In genomic region chr17:45132569-45133463, GRCh38 we compare ENCODE assay signal across 8 cellular contexts. TPM values are rescaled to one million over a fixed set of nuclear protein-coding genes. Genes with fewer than 3 reads are reported as not detected.
A peak's percentile ranks its signal among the peaks of the same experiment; 100 is the strongest.
DNase-seq lines count a peak whose midpoint lies in the region; ATAC-seq and TF ChIP-seq lines count a peak whose summit lies in the region.

No MANE protein-coding gene starts in this region.

- peak overlapping the region; percentile 82 for H3K4me3 Mint-ChIP-seq in activated T-helper 17 cell treated with anti-CD3 and anti-CD28 coated beads, Interleukin-2, amount 50 U/mL, for 72 hours
- H3K4me3 Mint-ChIP-seq in naive thymus-derived CD4-positive, alpha-beta T cell: peak overlapping the region; percentile 89 to 94 (median 91)

- H3K4me1 ChIP-seq in HUES6 (ENCODE audit: control insufficient read depth, insufficient read depth, low read length) (peaks cover 30% of the 10 kb centered on the region), Panc1 (ENCODE audit: control insufficient read depth, insufficient read depth, low read length) (peaks cover 38% of the 10 kb centered on the region), stomach smooth muscle (ENCODE audit: control insufficient read depth, insufficient read depth, low read length) (peaks cover 61% of the 10 kb centered on the region)
- H3K4me1 ChIP-seq in naive thymus-derived CD4-positive, alpha-beta T cell (ENCODE audit: control insufficient read depth in 2 of 2, insufficient read depth in 2 of 2, low read length in 2 of 2): peaks cover 12% of the 10 kb centered on the region in 2 donors

- H3K9ac ChIP-seq in HUES6 (ENCODE audit: low read length): peak overlapping the region; percentile 62
- peak overlapping the region; percentile 89 to 90 for H3K9ac ChIP-seq in stomach smooth muscle (ENCODE audit: low read length in 2 of 2)

- H3K27ac ChIP-seq in HUES6 (ENCODE audit: low read depth, low read length) (no peak overlapping the region), Panc1 (ENCODE audit: low read length) (peak overlapping the region; percentile 69), stomach smooth muscle (ENCODE audit: low read length) (peak overlapping the region; percentile 99)
- peak overlapping the region; percentile 95 for H3K27ac ChIP-seq in naive thymus-derived CD4-positive, alpha-beta T cell (ENCODE audit: low read depth, low read length)

- peak; percentile 34 for DNase-seq in GF-D8 (lab: John Stamatoyannopoulos, UW)
- no peak for DNase-seq in Panc1 (ENCODE audit: low read depth, low spot score)
- DNase-seq in fibroblast of mammary gland (ENCODE audit: low read depth): peak; percentile 68
- peak; percentile 59 to 88 (median 78) for DNase-seq in naive thymus-derived CD4-positive, alpha-beta T cell

- TF ChIP-seq POLR2A in GM18505 (IDR thresholded peaks at IDR 0.05; ENCODE audit: borderline replicate concordance, extremely low read depth, insufficient read depth, insufficient read length): no peak

- no peaks in the 10 kb centered on the region for H3K9me3 Mint-ChIP-seq in activated T-helper 17 cell treated with anti-CD3 and anti-CD28 coated beads, Interleukin-2, amount 50 U/mL, for 72 hours
- no peaks in the 10 kb centered on the region for H3K9me3 Mint-ChIP-seq in naive thymus-derived CD4-positive, alpha-beta T cell

- no peaks in the 10 kb centered on the region for H3K27me3 Mint-ChIP-seq in activated T-helper 17 cell treated with anti-CD3 and anti-CD28 coated beads, Interleukin-2, amount 50 U/mL, for 72 hours
- H3K27me3 Mint-ChIP-seq in naive thymus-derived CD4-positive, alpha-beta T cell: peaks cover 0 to 10% (median 0%) of the 10 kb centered on the region in 5 donors

- H3K4me1 Mint-ChIP-seq in activated T-helper 17 cell treated with anti-CD3 and anti-CD28 coated beads, Interleukin-2, amount 50 U/mL, for 72 hours: peaks cover 7% of the 10 kb centered on the region
- H3K4me1 Mint-ChIP-seq in naive thymus-derived CD4-positive, alpha-beta T cell: peaks cover 9 to 25% (median 21%) of the 10 kb centered on the region in 7 donors

- TF ChIP-seq CTCF in Panc1 (IDR thresholded peaks at IDR 0.05): peak; percentile 87
- TF ChIP-seq CTCF in fibroblast of mammary gland (conservative IDR thresholded peaks at IDR 0.05; ENCODE audit: control insufficient read depth, insufficient read depth, low read depth, low read length): peak; percentile 76

- BruUV-seq in Panc1 (replicated peaks; lab: Mats Ljungman, UMichigan): no TSS peak

- H3K27ac Mint-ChIP-seq in activated T-helper 17 cell treated with anti-CD3 and anti-CD28 coated beads, Interleukin-2, amount 50 U/mL, for 72 hours: peak overlapping the region; percentile 33
- peak overlapping the region; percentile 21 to 94 (median 90) for H3K27ac Mint-ChIP-seq in naive thymus-derived CD4-positive, alpha-beta T cell

- H3K36me3 ChIP-seq in HUES6 (ENCODE audit: control insufficient read depth, insufficient read depth, low read length): no peaks in the 10 kb centered on the region
- no peaks in the 10 kb centered on the region; the same call in 1 of the 2 replicates for H3K36me3 ChIP-seq in Panc1 (ENCODE audit: control insufficient read depth, insufficient read depth, low read length)
- peaks cover 0 to 11% (median 0%) of the 10 kb centered on the region in 3 experiments for H3K36me3 ChIP-seq in naive thymus-derived CD4-positive, alpha-beta T cell (ENCODE audit: control insufficient read depth in 2 of 3, insufficient read depth in 3 of 3, low read length in 3 of 3)
- H3K36me3 ChIP-seq in stomach smooth muscle (ENCODE audit: control insufficient read depth in 2 of 2, insufficient read depth in 2 of 2, low read length in 2 of 2): no peaks in the 10 kb centered on the region

- in situ Hi-C loops in Panc1 (cut with HindIII; ENCODE audit: low pct_unique_long_range_greater_than_20kb, low sequenced_read_pairs): no loop called here

- H3K27me3 ChIP-seq in HUES6 (ENCODE audit: control insufficient read depth, insufficient read depth, low read length) (no peaks in the 10 kb centered on the region), Panc1 (ENCODE audit: control insufficient read depth, insufficient read depth, low read length) (no peaks in the 10 kb centered on the region), stomach smooth muscle (ENCODE audit: control insufficient read depth in 1 of 2, insufficient read depth in 2 of 2, low read length in 2 of 2) (no peaks in the 10 kb centered on the region)
- no peaks in the 10 kb centered on the region for H3K27me3 ChIP-seq in naive thymus-derived CD4-positive, alpha-beta T cell (ENCODE audit: control insufficient read depth in 2 of 2, insufficient read depth in 2 of 2, low read length in 2 of 2)

- no peaks in the 10 kb centered on the region for H3K36me3 Mint-ChIP-seq in activated T-helper 17 cell treated with anti-CD3 and anti-CD28 coated beads, Interleukin-2, amount 50 U/mL, for 72 hours (ENCODE audit: low read depth)
- no peaks in the 10 kb centered on the region for H3K36me3 Mint-ChIP-seq in naive thymus-derived CD4-positive, alpha-beta T cell

- H3K9me3 ChIP-seq in HUES6 (ENCODE audit: control insufficient read depth, insufficient read depth, low read depth, low read length): no peaks in the 10 kb centered on the region
- no peaks in the 10 kb centered on the region for H3K9me3 ChIP-seq in Panc1 (ENCODE audit: control insufficient read depth, insufficient read depth, low read depth, low read length)
- H3K9me3 ChIP-seq in naive thymus-derived CD4-positive, alpha-beta T cell (ENCODE audit: control insufficient read depth in 2 of 3, low read length in 3 of 3): no peaks in the 10 kb centered on the region
- H3K9me3 ChIP-seq in stomach smooth muscle (ENCODE audit: control insufficient read depth in 2 of 2, low read length in 2 of 2): no peaks in the 10 kb centered on the region

- CTCF ChIA-PET in Panc1 (lab: Charles Lee): interaction anchor here (0.6 to 1.1 kb wide), 2 partner anchors 24 to 65 kb away, joined by 3 read pairs; no protein-coding TSS in a partner anchor
- CTCF ChIA-PET in naive thymus-derived CD4-positive, alpha-beta T cell (lab: Charles Lee): interaction anchor here (0.6 to 3.8 kb wide), 8 partner anchors 8 to 301 kb away, joined by 3 to 82 read pairs (median 5); partner anchors contain the start of gene HEXIM1

- intact Hi-C loops in Panc1 (cut with micrococcal nuclease; ENCODE audit: unreplicated experiment): no loop called here
- intact Hi-C loops in naive thymus-derived CD4-positive, alpha-beta T cell (cut with micrococcal nuclease): loop anchor here (1.0 to 5.0 kb wide), 4 partner anchors 37 to 358 kb away; partner anchors contain the start of gene NMT1 (in 1 of the 2)

- ATAC-seq in Panc1 (peak; percentile 62), GM18505 (IDR thresholded peaks at IDR 0.05; ENCODE audit: unreplicated experiment) (no peak)
- ATAC-seq in activated T-helper 17 cell treated with anti-CD3 and anti-CD28 coated beads, Interleukin-2, amount 50 U/mL, for 72 hours (replicated peaks): peak; percentile 55
- ATAC-seq in naive thymus-derived CD4-positive, alpha-beta T cell: peak; percentile 65

- peak overlapping the region; percentile 87 for H3K4me3 ChIP-seq in HUES6 (ENCODE audit: low read depth, low read length)
- peak overlapping the region; percentile 72 for H3K4me3 ChIP-seq in Panc1 (ENCODE audit: low read depth in 2 of 2, low read length in 2 of 2)
- peak overlapping the region; percentile 70 for H3K4me3 ChIP-seq in fibroblast of mammary gland (ENCODE audit: control insufficient read depth, low read depth, low read length)
- peak overlapping the region; percentile 90 for H3K4me3 ChIP-seq in naive thymus-derived CD4-positive, alpha-beta T cell (ENCODE audit: low read length)
- peak overlapping the region; percentile 81 to 91 for H3K4me3 ChIP-seq in stomach smooth muscle (ENCODE audit: low read length in 2 of 2)

- POLR2A ChIA-PET in Panc1 (lab: Charles Lee): no interaction called here
- POLR2A ChIA-PET in naive thymus-derived CD4-positive, alpha-beta T cell (lab: Charles Lee): interaction anchor here (0.7 to 13.3 kb wide), 2 partner anchors 16 to 50 kb away, joined by 3 to 232 read pairs; partner anchors contain the start of gene HEXIM1

RNA-seq across cellular contexts. Expression of gene PLCD3, which starts 0.5 kb away (rescaled TPM):
- total RNA-seq in Panc1 (2021; ENCODE audit: unreplicated experiment): 125 TPM
- polyA plus RNA-seq in Panc1 (2012; ENCODE audit: insufficient read length): 158 TPM
- total RNA-seq in activated T-helper 17 cell treated with anti-CD3 and anti-CD28 coated beads, Interleukin-2, amount 50 U/mL, for 72 hours: 1 to 10 TPM; 3.1 to 6.5 TPM
- total RNA-seq in naive thymus-derived CD4-positive, alpha-beta T cell: 1 to 10 TPM; 2.0 to 5.1 (median 3.2) TPM
- under 1 TPM in 1 of 2 donors, not detected in 1; 0.21 TPM for polyA plus RNA-seq in naive thymus-derived CD4-positive, alpha-beta T cell

RNA-seq across cellular contexts. Expression of gene ACBD4, which starts 2.7 kb away (rescaled TPM):
- 7.7 TPM for total RNA-seq in Panc1 (2021; ENCODE audit: unreplicated experiment)
- 10.3 TPM for polyA plus RNA-seq in Panc1 (2012; ENCODE audit: insufficient read length)
- total RNA-seq in activated T-helper 17 cell treated with anti-CD3 and anti-CD28 coated beads, Interleukin-2, amount 50 U/mL, for 72 hours: 10 to 100 TPM in 1 of 2 donors, 1 to 10 TPM in 1; 9.8 to 12.6 TPM
- 10 to 100 TPM; 17.9 to 59.5 (median 31.3) TPM for total RNA-seq in naive thymus-derived CD4-positive, alpha-beta T cell
- polyA plus RNA-seq in naive thymus-derived CD4-positive, alpha-beta T cell: 10 to 100 TPM; 12.3 to 13.9 TPM

RNA-seq across cellular contexts. Expression of gene HEXIM1, which starts 15.5 kb away (rescaled TPM):
- 59.1 TPM for total RNA-seq in Panc1 (2021; ENCODE audit: unreplicated experiment)
- polyA plus RNA-seq in Panc1 (2012; ENCODE audit: insufficient read length): 80.0 TPM
- 10 to 100 TPM; 45.9 to 66.4 TPM for total RNA-seq in activated T-helper 17 cell treated with anti-CD3 and anti-CD28 coated beads, Interleukin-2, amount 50 U/mL, for 72 hours
- total RNA-seq in naive thymus-derived CD4-positive, alpha-beta T cell: 10 to 100 TPM; 28.5 to 41.3 (median 37.6) TPM
- 1 to 10 TPM; 5.1 to 6.1 TPM for polyA plus RNA-seq in naive thymus-derived CD4-positive, alpha-beta T cell

RNA-seq across cellular contexts. Expression of gene HEXIM2, which starts 28.9 kb away (rescaled TPM):
- total RNA-seq in Panc1 (2021; ENCODE audit: unreplicated experiment): 4.5 TPM
- polyA plus RNA-seq in Panc1 (2012; ENCODE audit: insufficient read length): 10.5 TPM
- total RNA-seq in activated T-helper 17 cell treated with anti-CD3 and anti-CD28 coated beads, Interleukin-2, amount 50 U/mL, for 72 hours: 1 to 10 TPM; 6.1 to 8.5 TPM
- total RNA-seq in naive thymus-derived CD4-positive, alpha-beta T cell: 1 to 10 TPM; 2.2 to 8.2 (median 3.4) TPM
- 1 to 10 TPM; 2.4 to 3.2 TPM for polyA plus RNA-seq in naive thymus-derived CD4-positive, alpha-beta T cell

Comparison
In these comparisons a context has a peak if more than half of its experiments do, and no peak if none do; other contexts are left out.
1. RNA of gene PLCD3, which starts 0.5 kb away (total RNA-seq): 125 TPM in Panc1 (single experiment); 3.1 to 6.5 TPM in activated T-helper 17 cell treated with anti-CD3 and anti-CD28 coated beads, Interleukin-2, amount 50 U/mL, for 72 hours and 2.0 to 5.1 TPM in naive thymus-derived CD4-positive, alpha-beta T cell; every median in the first group is over 10 times any median in the second.
2. Peak in every context shown above with its lines, with median percentiles within 50 percentile points of each other: H3K4me3 ChIP-seq.